37 cellular contexts compared by ENCODE assay signal in the genomic region with DNA sequence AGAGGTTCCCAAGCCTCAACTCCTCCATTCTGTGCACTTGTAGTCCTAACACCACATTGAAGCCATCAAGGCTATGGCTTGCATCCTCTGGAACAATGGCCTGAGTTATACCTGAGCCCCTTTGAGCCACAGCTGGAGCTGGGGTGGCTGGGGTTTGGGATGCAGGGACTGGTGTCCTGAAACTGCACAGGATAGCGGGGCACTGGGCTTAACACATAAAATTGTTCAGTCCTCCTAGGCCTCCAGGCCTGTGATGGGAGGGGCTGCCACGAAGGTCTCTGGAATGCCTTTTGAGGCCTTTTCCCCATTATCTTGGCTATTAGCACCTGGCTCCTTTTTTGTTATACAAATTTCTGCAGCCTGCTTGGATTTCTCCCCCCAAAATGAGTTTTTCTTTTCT. TPM values are rescaled to one million over a fixed set of nuclear protein-coding genes. Genes with fewer than 3 reads are reported as not detected.
"Had no signal": no experiment of that assay in that cellular context is flagged by ENCODE, and none has a peak within 500 bp of the region (broad histone marks: within the 10 kb centered on the region; RNA-seq: fewer than 3 reads in every experiment).

No MANE protein-coding gene starts in this region.

- H3K4me1 ChIP-seq: adrenal gland, body of pancreas, breast epithelium had no signal

- H3K27ac Mint-ChIP-seq: activated B cell treated with CpG ODN at 0.5 μM for 24 hours; activated CD4-positive, alpha-beta memory T cell treated with anti-CD3 and anti-CD28 coated beads for 36 hours; activated CD4-positive, alpha-beta T cell treated with anti-CD3 and anti-CD28 coated beads, Interleukin-2, amount 10 ng/mL, durations not matched to agents 24 days and 14 days; activated CD8-positive, alpha-beta T cell treated with anti-CD3 and anti-CD28 coated beads for 36 hours; activated naive CD4-positive, alpha-beta T cell treated with anti-CD3 and anti-CD28 coated beads for 36 hours; activated naive CD4-positive, alpha-beta T cell treated with anti-CD3 and anti-CD28 coated beads, Interleukin-2, amount 50 U/mL, for 72 hours; activated naive CD8-positive, alpha-beta T cell treated with anti-CD3 and anti-CD28 coated beads for 36 hours; activated T-cell treated with anti-CD3 and anti-CD28 coated beads, Interleukin-2, amount 50 U/mL, for 72 hours; activated T-helper 1 cell treated with anti-CD3 and anti-CD28 coated beads, Interleukin-12 subunit alpha, Interleukin-12 subunit beta, Interleukin-2, Interleukin-4 antibody, amounts not matched to agents 30 ng/mL and 10 ng/mL and 1 ng/mL, durations not matched to agents 14 hours and 24 hours and 36 hours; activated T-helper 17 cell treated with anti-CD3 and anti-CD28 coated beads, Interleukin-2, amount 50 U/mL, for 72 hours; T-helper 1 cell treated with Interleukin-12 subunit alpha and Interleukin-12 subunit beta and Interleukin-4 antibody, amounts not matched to agents 30 μg/mL and 1 μg/mL, for 36 hours; T-helper 2 cell treated with Interferon-gamma antibody and Interleukin-4, amounts not matched to agents 5 μg/mL and 100 μg/mL, for 36 hours had no signal

- DNase-seq: activated B cell treated with CpG ODN at 0.5 μM for 24 hours; activated CD4-positive, alpha-beta memory T cell treated with anti-CD3 and anti-CD28 coated beads for 36 hours; activated CD4-positive, alpha-beta T cell treated with anti-CD3 and anti-CD28 coated beads for 4 hours; activated CD4-positive, alpha-beta T cell treated with anti-CD3 and anti-CD28 coated beads, Interleukin-2, amount 10 ng/mL, durations not matched to agents 24 days and 14 days; activated CD4-positive, alpha-beta T cell treated with anti-CD3 and anti-CD28 coated beads, Interleukin-2, amount 50 U/mL, for 1 hour; activated CD4-positive, alpha-beta T cell treated with anti-CD3 and anti-CD28 coated beads, Interleukin-2, amount 50 U/mL, for 4 hours; activated CD4-positive, CD25-positive, alpha-beta regulatory T cell treated with anti-CD3 and anti-CD28 coated beads, Interleukin-2, amount 50 U/mL, for 72 hours; activated CD8-positive, alpha-beta memory T cell treated with anti-CD3 and anti-CD28 coated beads, Interleukin-2, amount 50 U/mL, for 4 hours; activated CD8-positive, alpha-beta T cell treated with anti-CD3 and anti-CD28 coated beads for 36 hours; activated effector memory CD4-positive, alpha-beta T cell treated with anti-CD3 and anti-CD28 coated beads, Interleukin-2, amount 50 U/mL, for 16 hours; activated gamma-delta T cell treated with Interleukin-2 at 50 U/mL for 16 hours; activated naive CD4-positive, alpha-beta T cell; activated naive CD4-positive, alpha-beta T cell treated with anti-CD3 and anti-CD28 coated beads for 36 hours; activated naive CD4-positive, alpha-beta T cell treated with anti-CD3 and anti-CD28 coated beads, Interleukin-2, amount 50 U/mL, for 16 hours; activated naive CD8-positive, alpha-beta T cell treated with anti-CD3 and anti-CD28 coated beads for 36 hours; activated T-cell treated with anti-CD3 and anti-CD28 coated beads for 4 hours; activated T-cell treated with anti-CD3 and anti-CD28 coated beads, Interleukin-2, amount 50 U/mL, for 1 hour; activated T-cell treated with anti-CD3 and anti-CD28 coated beads, Interleukin-2, amount 50 U/mL, for 4 hours; activated T-cell treated with anti-CD3 and anti-CD28 coated beads, Interleukin-2, amount 50 U/mL, for 72 hours; adrenal gland; amniotic stem cell; aorta; body of pancreas; brain microvascular endothelial cell; central memory CD4-positive, alpha-beta T cell; T-helper 2 cell; T-helper 9 cell had no signal

- H3K27me3 Mint-ChIP-seq: activated B cell treated with CpG ODN at 0.5 μM for 24 hours; activated CD4-positive, alpha-beta memory T cell treated with anti-CD3 and anti-CD28 coated beads for 36 hours; activated CD4-positive, alpha-beta T cell treated with anti-CD3 and anti-CD28 coated beads, Interleukin-2, amount 10 ng/mL, durations not matched to agents 24 days and 14 days; activated CD8-positive, alpha-beta T cell treated with anti-CD3 and anti-CD28 coated beads for 36 hours; activated naive CD8-positive, alpha-beta T cell treated with anti-CD3 and anti-CD28 coated beads for 36 hours; activated T-helper 17 cell treated with anti-CD3 and anti-CD28 coated beads, Interleukin-2, amount 50 U/mL, for 72 hours had no signal

- H3K4me1 Mint-ChIP-seq: activated CD4-positive, alpha-beta T cell treated with anti-CD3 and anti-CD28 coated beads, Interleukin-2, amount 10 ng/mL, durations not matched to agents 24 days and 14 days had no signal

- H3K9me3 ChIP-seq: adrenal gland, body of pancreas had no signal

- H3K4me3 ChIP-seq: adrenal gland, body of pancreas, breast epithelium had no signal

- ATAC-seq: activated CD8-positive, alpha-beta T cell treated with anti-CD3 and anti-CD28 coated beads for 36 hours; activated naive CD4-positive, alpha-beta T cell treated with anti-CD3 and anti-CD28 coated beads, Interleukin-2, amount 50 U/mL, for 72 hours; activated T-cell treated with anti-CD3 and anti-CD28 coated beads, Interleukin-2, amount 50 U/mL, for 4 hours; activated T-cell treated with anti-CD3 and anti-CD28 coated beads, Interleukin-2, amount 50 U/mL, for 72 hours; activated T-helper 17 cell treated with anti-CD3 and anti-CD28 coated beads, Interleukin-2, amount 50 U/mL, for 72 hours; body of pancreas had no signal

- H3K36me3 ChIP-seq: adrenal gland, brain microvascular endothelial cell, breast epithelium had no signal

- H3K4me3 Mint-ChIP-seq: activated B cell treated with CpG ODN at 0.5 μM for 24 hours; activated CD4-positive, alpha-beta memory T cell treated with anti-CD3 and anti-CD28 coated beads for 36 hours; activated CD4-positive, alpha-beta T cell treated with anti-CD3 and anti-CD28 coated beads, Interleukin-2, amount 10 ng/mL, durations not matched to agents 24 days and 14 days; activated CD8-positive, alpha-beta T cell treated with anti-CD3 and anti-CD28 coated beads for 36 hours; activated naive CD4-positive, alpha-beta T cell treated with anti-CD3 and anti-CD28 coated beads for 36 hours; activated naive CD8-positive, alpha-beta T cell treated with anti-CD3 and anti-CD28 coated beads for 36 hours; activated T-cell treated with anti-CD3 and anti-CD28 coated beads, Interleukin-2, amount 50 U/mL, for 4 hours; activated T-cell treated with anti-CD3 and anti-CD28 coated beads, Interleukin-2, amount 50 U/mL, for 72 hours; activated T-helper 1 cell treated with anti-CD3 and anti-CD28 coated beads, Interleukin-12 subunit alpha, Interleukin-12 subunit beta, Interleukin-2, Interleukin-4 antibody, amounts not matched to agents 30 ng/mL and 10 ng/mL and 1 ng/mL, durations not matched to agents 14 hours and 24 hours and 36 hours; activated T-helper 17 cell treated with anti-CD3 and anti-CD28 coated beads, Interleukin-2, amount 50 U/mL, for 72 hours; T-helper 1 cell treated with Interleukin-12 subunit alpha and Interleukin-12 subunit beta and Interleukin-4 antibody, amounts not matched to agents 30 μg/mL and 1 μg/mL, for 36 hours; T-helper 2 cell treated with Interferon-gamma antibody and Interleukin-4, amounts not matched to agents 5 μg/mL and 100 μg/mL, for 36 hours had no signal

- H3K27ac ChIP-seq: adrenal gland, body of pancreas, brain microvascular endothelial cell, breast epithelium, VCaP had no signal

RNA-seq across cellular contexts. Expression of a gene that starts 35.5 kb away (rescaled TPM):
- total RNA-seq: activated B cell treated with CpG ODN at 0.5 μM for 24 hours; activated CD4-positive, alpha-beta memory T cell treated with anti-CD3 and anti-CD28 coated beads for 36 hours; activated CD4-positive, alpha-beta T cell treated with anti-CD3 and anti-CD28 coated beads, Interleukin-2, amount 10 ng/mL, durations not matched to agents 24 days and 14 days; activated CD8-positive, alpha-beta memory T cell treated with anti-CD3 and anti-CD28 coated beads for 36 hours; activated CD8-positive, alpha-beta T cell treated with anti-CD3 and anti-CD28 coated beads for 36 hours; activated naive CD4-positive, alpha-beta T cell treated with anti-CD3 and anti-CD28 coated beads for 36 hours; activated naive CD4-positive, alpha-beta T cell treated with anti-CD3 and anti-CD28 coated beads, Interleukin-2, amount 50 U/mL, for 72 hours; activated naive CD8-positive, alpha-beta T cell treated with anti-CD3 and anti-CD28 coated beads for 36 hours; activated T-cell treated with anti-CD3 and anti-CD28 coated beads, Interleukin-2, amount 50 U/mL, for 4 hours; activated T-cell treated with anti-CD3 and anti-CD28 coated beads, Interleukin-2, amount 50 U/mL, for 72 hours; activated T-helper 1 cell treated with anti-CD3 and anti-CD28 coated beads, Interleukin-12 subunit alpha, Interleukin-12 subunit beta, Interleukin-2, Interleukin-4 antibody, amounts not matched to agents 30 ng/mL and 10 ng/mL and 1 ng/mL, durations not matched to agents 14 hours and 24 hours and 36 hours; adrenal gland; aorta; astrocyte; body of pancreas; cardiac septum had no signal
